32 cellular contexts compared by ENCODE assay signal in genomic region chr22:48645766-48646165, GRCh38.
"Had no signal": no experiment of that assay in that cellular context is flagged by ENCODE, and none has a peak within 500 bp of the region (broad histone marks: within the 10 kb centered on the region; RNA-seq: fewer than 3 reads in every experiment).

No MANE protein-coding gene starts in this region.

- H3K27ac ChIP-seq: adrenal gland, body of pancreas, brain microvascular endothelial cell, breast epithelium, VCaP had no signal

- FAIRE-seq: astrocyte, TTC549 had no signal

- H3K27me3 ChIP-seq: adrenal gland, body of pancreas, brain microvascular endothelial cell, breast epithelium had no signal

- H3K9me3 ChIP-seq: adrenal gland, body of pancreas, breast epithelium had no signal

- H3K36me3 ChIP-seq: adrenal gland, brain microvascular endothelial cell, breast epithelium had no signal

- H3K4me1 ChIP-seq: adrenal gland, body of pancreas, breast epithelium had no signal

- DNase-seq: activated B cell treated with CpG ODN at 0.5 μM for 24 hours; activated CD4-positive, alpha-beta memory T cell treated with anti-CD3 and anti-CD28 coated beads for 36 hours; activated CD4-positive, alpha-beta T cell treated with anti-CD3 and anti-CD28 coated beads for 4 hours; activated CD4-positive, alpha-beta T cell treated with anti-CD3 and anti-CD28 coated beads, Interleukin-2, amount 10 ng/mL, durations not matched to agents 24 days and 14 days; activated CD4-positive, alpha-beta T cell treated with anti-CD3 and anti-CD28 coated beads, Interleukin-2, amount 50 U/mL, for 1 hour; activated CD4-positive, alpha-beta T cell treated with anti-CD3 and anti-CD28 coated beads, Interleukin-2, amount 50 U/mL, for 4 hours; activated CD4-positive, CD25-positive, alpha-beta regulatory T cell treated with anti-CD3 and anti-CD28 coated beads, Interleukin-2, amount 50 U/mL, for 72 hours; activated CD8-positive, alpha-beta memory T cell treated with anti-CD3 and anti-CD28 coated beads, Interleukin-2, amount 50 U/mL, for 4 hours; activated CD8-positive, alpha-beta T cell treated with anti-CD3 and anti-CD28 coated beads for 36 hours; activated effector memory CD4-positive, alpha-beta T cell treated with anti-CD3 and anti-CD28 coated beads, Interleukin-2, amount 50 U/mL, for 16 hours; activated gamma-delta T cell treated with Interleukin-2 at 50 U/mL for 16 hours; activated naive CD4-positive, alpha-beta T cell; activated naive CD4-positive, alpha-beta T cell treated with anti-CD3 and anti-CD28 coated beads for 36 hours; activated naive CD4-positive, alpha-beta T cell treated with anti-CD3 and anti-CD28 coated beads, Interleukin-2, amount 50 U/mL, for 16 hours; activated naive CD8-positive, alpha-beta T cell treated with anti-CD3 and anti-CD28 coated beads for 36 hours; activated T-cell treated with anti-CD3 and anti-CD28 coated beads for 4 hours; activated T-cell treated with anti-CD3 and anti-CD28 coated beads, Interleukin-2, amount 50 U/mL, for 1 hour; activated T-cell treated with anti-CD3 and anti-CD28 coated beads, Interleukin-2, amount 50 U/mL, for 4 hours; activated T-cell treated with anti-CD3 and anti-CD28 coated beads, Interleukin-2, amount 50 U/mL, for 72 hours; adrenal gland; amniotic stem cell; aorta; body of pancreas; brain microvascular endothelial cell; central memory CD4-positive, alpha-beta T cell; T-helper 1 cell; T-helper 2 cell; T-helper 9 cell had no signal

- H3K4me3 ChIP-seq: adrenal gland, body of pancreas, breast epithelium had no signal
